ENCODE assay signal across 19 cellular contexts in genomic region chr5:147450596-147450995, GRCh38.
DNase-seq lines count a peak whose midpoint lies in the region; ATAC-seq and TF ChIP-seq lines count a peak whose summit lies in the region.
"Had no signal": no experiment of that assay in that cellular context is flagged by ENCODE, and none has a peak within 500 bp of the region (broad histone marks: within the 10 kb centered on the region; RNA-seq: fewer than 3 reads in every experiment).

No MANE protein-coding gene starts in this region.

- H3K4me3 ChIP-seq in HUES6 (ENCODE audit: low read depth, low read length) (peak overlapping the region; percentile 99), astrocyte of the cerebellum (ENCODE audit: low read depth, low read length) (peak overlapping the region; percentile 60), iPS-20b (ENCODE audit: low read length) (peak overlapping the region; percentile 90), stomach smooth muscle (ENCODE audit: low read length in 2 of 2) (peak overlapping the region; percentile 6 to 40)
- H3K4me3 ChIP-seq: body of pancreas, HAP-1 had no signal

- ATAC-seq in HG03565 (IDR thresholded peaks at IDR 0.05; ENCODE audit: unreplicated experiment) (no peak), GM19467 (IDR thresholded peaks at IDR 0.05; ENCODE audit: unreplicated experiment) (no peak)
- ATAC-seq: activated CD8-positive, alpha-beta T cell treated with anti-CD3 and anti-CD28 coated beads for 36 hours; body of pancreas had no signal

- peaks cover 19% of the 10 kb centered on the region for H3K36me3 ChIP-seq in HUES6 (ENCODE audit: control insufficient read depth, insufficient read depth, low read length)
- peaks cover 25% of the 10 kb centered on the region for H3K36me3 ChIP-seq in iPS-20b (ENCODE audit: insufficient read depth, low read depth, low read length)
- H3K36me3 ChIP-seq in stomach smooth muscle (ENCODE audit: control insufficient read depth in 2 of 2, insufficient read depth in 2 of 2, low read length in 2 of 2) = peaks cover 0 to 4% of the 10 kb centered on the region in 2 donors
- H3K36me3 ChIP-seq: HAP-1 had no signal

- no peaks in the 10 kb centered on the region for H3K9me3 ChIP-seq in HUES6 (ENCODE audit: control insufficient read depth, insufficient read depth, low read depth, low read length)
- H3K9me3 ChIP-seq in iPS-20b (ENCODE audit: insufficient read depth, low read depth, low read length) = no peaks in the 10 kb centered on the region
- no peaks in the 10 kb centered on the region for H3K9me3 ChIP-seq in stomach smooth muscle (ENCODE audit: control insufficient read depth in 2 of 2, low read length in 2 of 2)
- H3K9me3 ChIP-seq: body of pancreas, HAP-1 had no signal

- H3K9ac ChIP-seq in HUES6 (ENCODE audit: low read length) (no peak overlapping the region), iPS-20b (ENCODE audit: low read depth, low read length) (peak overlapping the region; percentile 31; the same call in 1 of the 2 replicates), stomach smooth muscle (ENCODE audit: low read length in 2 of 2) (peak overlapping the region in 1 of 2 donors; percentile 5)

- no peak for TF ChIP-seq CTCF in astrocyte of the cerebellum (IDR thresholded peaks at IDR 0.05; ENCODE audit: low read depth, low read length, missing control alignments)

- H3K27me3 ChIP-seq in HUES6 (ENCODE audit: control insufficient read depth, insufficient read depth, low read length) (peaks cover 8% of the 10 kb centered on the region; the same call in 1 of the 2 replicates), iPS-20b (ENCODE audit: insufficient read depth, low read length) (no peaks in the 10 kb centered on the region), stomach smooth muscle (ENCODE audit: control insufficient read depth in 1 of 2, insufficient read depth in 2 of 2, low read length in 2 of 2) (no peaks in the 10 kb centered on the region)
- H3K27me3 ChIP-seq: body of pancreas had no signal

- H3K27ac ChIP-seq in HUES6 (ENCODE audit: low read depth, low read length) = no peak overlapping the region
- H3K27ac ChIP-seq in iPS-20b (ENCODE audit: low read length) = no peak overlapping the region
- peak overlapping the region; percentile 69 for H3K27ac ChIP-seq in stomach smooth muscle (ENCODE audit: low read length)
- H3K27ac ChIP-seq: body of pancreas had no signal

- no peak for DNase-seq in astrocyte of the cerebellum (ENCODE audit: low read depth)
- DNase-seq in NCI-H1436 treated with DMSO at 0.1 percent for 48 hours (lab: John Stamatoyannopoulos, UW) = no peak
- no peak for DNase-seq in SKM-1 (lab: John Stamatoyannopoulos, UW; ENCODE audit: unreplicated experiment)
- DNase-seq: activated CD8-positive, alpha-beta T cell treated with anti-CD3 and anti-CD28 coated beads for 36 hours; activated naive CD4-positive, alpha-beta T cell treated with anti-CD3 and anti-CD28 coated beads, Interleukin-2, amount 50 U/mL, for 16 hours; activated T-cell treated with anti-CD3 and anti-CD28 coated beads, Interleukin-2, amount 50 U/mL, for 48 hours; body of pancreas; foreskin melanocyte; NCI-H1417; NCI-H2171 treated with DMSO at 0.1 percent for 48 hours; small intestine; stimulated activated CD4-positive, alpha-beta T cell treated with anti-CD3 and anti-CD28 coated beads, Interleukin-4, amount 100 ng/mL, for 4 hours; substantia nigra had no signal

- H3K4me1 ChIP-seq in HUES6 (ENCODE audit: control insufficient read depth, insufficient read depth, low read length) = peaks cover 58% of the 10 kb centered on the region
- peaks cover 54% of the 10 kb centered on the region for H3K4me1 ChIP-seq in iPS-20b (ENCODE audit: insufficient read depth, low read length)
- H3K4me1 ChIP-seq in stomach smooth muscle (ENCODE audit: control insufficient read depth, insufficient read depth, low read length) = peaks cover 50% of the 10 kb centered on the region

- in situ Hi-C loops in astrocyte of the cerebellum (cut with HindIII; ENCODE audit: low sequenced_read_pairs) = no loop called here

Comparison
In these comparisons a context has a peak if more than half of its experiments do, and no peak if none do; other contexts are left out.
1. H3K4me3 ChIP-seq: peak in every context shown above with its lines; median percentile 99 in HUES6; 90 in iPS-20b; 60 in astrocyte of the cerebellum; 23 in stomach smooth muscle.